Comparison of ENCODE assay signal across 10 cellular contexts in genomic region chr4:76898385-76898692, GRCh38. TPM values are rescaled to one million over a fixed set of nuclear protein-coding genes. Genes with fewer than 3 reads are reported as not detected.
DNase-seq lines count a peak whose midpoint lies in the region; ATAC-seq, FAIRE-seq and TF ChIP-seq lines count a peak whose summit lies in the region.
"Had no signal": no experiment of that assay in that cellular context is flagged by ENCODE, and none has a peak within 500 bp of the region (broad histone marks: within the 10 kb centered on the region; RNA-seq: fewer than 3 reads in every experiment).

No MANE protein-coding gene starts in this region.

- H3K4me3 Mint-ChIP-seq in activated CD4-positive, alpha-beta T cell treated with anti-CD3 and anti-CD28 coated beads, Interleukin-2, amount 10 ng/mL, durations not matched to agents 24 days and 14 days: peak overlapping the region; percentile 8

- H3K27me3 ChIP-seq in GM12878 (replicated peaks in 1 of 2; ENCODE audit: control insufficient read depth in 2 of 2, insufficient read depth in 2 of 2, low read length in 1 of 2) (peaks cover 11 to 12% of the 10 kb centered on the region in 2 experiments), lower lobe of right lung (ENCODE audit: low read depth) (peaks cover 42% of the 10 kb centered on the region), thoracic aorta (replicated peaks; ENCODE audit: insufficient read depth) (no peaks in the 10 kb centered on the region)

- TF ChIP-seq POLR2A in GM12878 (IDR thresholded peaks at IDR 0.05; ENCODE audit: low read depth, low read length): no peak

- H3K27ac ChIP-seq in GM12878 (ENCODE audit: control insufficient read depth, insufficient read depth) (no peak overlapping the region), lower lobe of right lung (no peak overlapping the region), thoracic aorta (no peak overlapping the region)
- H3K27ac ChIP-seq: BLaER1 had no signal

- TF ChIP-seq EP300 in GM12878 (IDR thresholded peaks at IDR 0.05; ENCODE audit: borderline replicate concordance in 1 of 2, control insufficient read depth in 1 of 2, low read depth in 2 of 2, low read length in 2 of 2): no peak

- RAD21 ChIA-PET in GM12878 (lab: Charles Lee; ENCODE audit: unreplicated experiment): no interaction called here

- POLR2A ChIA-PET in GM12878 (lab: Charles Lee): no interaction called here

- no peak for FAIRE-seq in GM12878 (lab: Jason Lieb, UNC)

- intact Hi-C loops in activated CD4-positive, alpha-beta T cell treated with anti-CD3 and anti-CD28 coated beads, Interleukin-2, amount 10 ng/mL, durations not matched to agents 24 days and 14 days (cut with micrococcal nuclease): loop anchor here (5.0 kb wide), 1 partner anchor 54 kb away; no protein-coding TSS in a partner anchor
- intact Hi-C loops in GM12878 (cut with micrococcal nuclease; ENCODE audit: unreplicated experiment): no loop called here
- intact Hi-C loops in lower lobe of right lung (cut with DNase I): no loop called here

- CTCF ChIA-PET in GM12878 (lab: Yijun Ruan, JAX): no interaction called here

- peak overlapping the region; percentile 38; the same call in 1 of the 2 replicates for H3K9ac ChIP-seq in GM12878 (ENCODE audit: control insufficient read depth, insufficient read depth, low read length)
- H3K9ac ChIP-seq: BLaER1 had no signal

- no peaks in the 10 kb centered on the region for H4K20me1 ChIP-seq in GM12878 (ENCODE audit: control insufficient read depth, insufficient read depth)
- H4K20me1 ChIP-seq: BLaER1 had no signal

- no peak overlapping the region for H3K27ac Mint-ChIP-seq in activated CD4-positive, alpha-beta T cell treated with anti-CD3 and anti-CD28 coated beads, Interleukin-2, amount 10 ng/mL, durations not matched to agents 24 days and 14 days

- 13% methylated on average over 14 of the region's 14 CpGs for WGBS in GM12878 (ENCODE audit: insufficient coverage, insufficient replicate concordance, low lambda C conversion rate, missing lambda C conversion rate)

- in situ Hi-C loops in GM12878 (cut with MboI): no loop called here

- H3K36me3 Mint-ChIP-seq in activated CD4-positive, alpha-beta T cell treated with anti-CD3 and anti-CD28 coated beads, Interleukin-2, amount 10 ng/mL, durations not matched to agents 24 days and 14 days (ENCODE audit: low read depth): no peaks in the 10 kb centered on the region

- peak overlapping the region; percentile 53 for H2AFZ ChIP-seq in GM12878 (ENCODE audit: control insufficient read depth, low read depth, low read length)

- H3K79me2 ChIP-seq in GM12878 (ENCODE audit: control insufficient read depth, insufficient read depth, low read length): no peaks in the 10 kb centered on the region

- peaks cover 44% of the 10 kb centered on the region for H3K27me3 Mint-ChIP-seq in activated CD4-positive, alpha-beta T cell treated with anti-CD3 and anti-CD28 coated beads, Interleukin-2, amount 10 ng/mL, durations not matched to agents 24 days and 14 days

- H3K36me3 ChIP-seq in GM12878 (ENCODE audit: control insufficient read depth in 2 of 2, insufficient read depth in 2 of 2, low read length in 1 of 2) (no peaks in the 10 kb centered on the region), lower lobe of right lung (no peaks in the 10 kb centered on the region), thoracic aorta (no peaks in the 10 kb centered on the region)

- no peaks in the 10 kb centered on the region; the same call in 2 of the 3 replicates for H3K9me3 ChIP-seq in GM12878 (replicated peaks; ENCODE audit: control insufficient read depth, insufficient read depth, low read length)
- no peaks in the 10 kb centered on the region for H3K9me3 ChIP-seq in lower lobe of right lung
- no peaks in the 10 kb centered on the region for H3K9me3 ChIP-seq in thoracic aorta

- ATAC-seq in GM12878: no peak
- no peak for ATAC-seq in lower lobe of right lung
- no peak for ATAC-seq in thoracic aorta (ENCODE audit: insufficient number of reproducible peaks, low FRiP score, low read depth)
- no peak for ATAC-seq in GM18519 (IDR thresholded peaks at IDR 0.05; ENCODE audit: low FRiP score, unreplicated experiment)
- no peak for ATAC-seq in GM18873 (IDR thresholded peaks at IDR 0.05; ENCODE audit: low FRiP score, unreplicated experiment)
- ATAC-seq in GM18520 (IDR thresholded peaks at IDR 0.05; ENCODE audit: unreplicated experiment): no peak

- SMC1A ChIA-PET in GM12878 (lab: Charles Lee; ENCODE audit: uncharacterized antibody, unreplicated experiment): no interaction called here

- H3K4me3 ChIP-seq in GM12878 (peak overlapping the region; percentile 67), lower lobe of right lung (peak overlapping the region; percentile 63), thoracic aorta (peak overlapping the region; percentile 77)

- TF ChIP-seq CTCF in GM12878 (IDR thresholded peaks at IDR 0.05 in 2 of 3, conservative IDR thresholded peaks at IDR 0.05 in 1 of 3; ENCODE audit: control insufficient read depth in 2 of 3, extremely low read depth in 1 of 3, insufficient read depth in 1 of 3, low read depth in 3 of 3, low read length in 3 of 3) (no peak), lower lobe of right lung (IDR thresholded peaks at IDR 0.05) (no peak), thoracic aorta (IDR thresholded peaks at IDR 0.05) (no peak)

- H3K4me1 ChIP-seq in GM12878 (ENCODE audit: control insufficient read depth, insufficient read depth, low read length) (no peaks in the 10 kb centered on the region), lower lobe of right lung (peaks cover 18% of the 10 kb centered on the region), thoracic aorta (ENCODE audit: control insufficient read depth in 1 of 2, low read depth in 2 of 2) (peaks cover 0 to 20% of the 10 kb centered on the region in 2 donors)
- H3K4me1 ChIP-seq: BLaER1 had no signal

- no peaks in the 10 kb centered on the region for H3K9me3 Mint-ChIP-seq in activated CD4-positive, alpha-beta T cell treated with anti-CD3 and anti-CD28 coated beads, Interleukin-2, amount 10 ng/mL, durations not matched to agents 24 days and 14 days

- H3K4me2 ChIP-seq in GM12878 (ENCODE audit: control insufficient read depth, insufficient read depth): peak overlapping the region; percentile 92
- H3K4me2 ChIP-seq: BLaER1 had no signal

- BruUV-seq in GM12878 (replicated peaks; lab: Mats Ljungman, UMichigan): no TSS peak

- no peak for DNase-seq in activated CD4-positive, alpha-beta T cell treated with anti-CD3 and anti-CD28 coated beads, Interleukin-2, amount 10 ng/mL, durations not matched to agents 24 days and 14 days
- DNase-seq in activated CD4-positive, alpha-beta T cell treated with anti-CD3 and anti-CD28 coated beads for 4 hours: no peak
- DNase-seq in GM12878 (ENCODE audit: low read depth, low spot score): no peak
- DNase-seq in lower lobe of right lung: no peak
- DNase-seq in thoracic aorta (ENCODE audit: low spot score): no peak
- DNase-seq: hippocampal formation had no signal

- H3K4me1 Mint-ChIP-seq in activated CD4-positive, alpha-beta T cell treated with anti-CD3 and anti-CD28 coated beads, Interleukin-2, amount 10 ng/mL, durations not matched to agents 24 days and 14 days: peaks cover 10% of the 10 kb centered on the region

- TF ChIP-seq RAD21 in GM12878 (IDR thresholded peaks at IDR 0.05; ENCODE audit: insufficient read depth, low read depth, low read length): no peak

TF ChIP-seq in GM12878, 131 proteins besides CTCF, POLR2A, EP300 and RAD21 (continues in another document):
- TF ChIP-seq GABPA (IDR thresholded peaks at IDR 0.05; ENCODE audit: low read depth): peak; percentile 43; the same call in 1 of the 2 replicates

RNA-seq across cellular contexts. Expression of gene SOWAHB, which starts 0.4 kb away (rescaled TPM):
- total RNA-seq in activated CD4-positive, alpha-beta T cell treated with anti-CD3 and anti-CD28 coated beads, Interleukin-2, amount 10 ng/mL, durations not matched to agents 24 days and 14 days: not detected in 2 replicates
- total RNA-seq in GM12878 (2013; cell fraction: nucleolus; rRNA removed): not detected in 2 replicates
- 0.05 and 0.06 TPM in 2 replicates for total RNA-seq in GM12878 (2014; rRNA removed)
- total RNA-seq in GM12878 (2014; rRNA removed; fragmentation: Illumina TruSeq; extraction: Trizol): 0.04 and 0.09 TPM in 2 replicates
- 0.05 and 0.10 TPM in 2 replicates for total RNA-seq in GM12878 (2021)
- polyA plus RNA-seq in GM12878 (2011; ENCODE audit: low read depth): 0.89 TPM
- 0.03 TPM in 1 of 2 replicates, not detected in the other for polyA plus RNA-seq in GM12878 (2011; rRNA removed)
- polyA plus RNA-seq in GM12878 (2011; cell fraction: cytosol; rRNA removed): not detected in 2 replicates
- not detected in 2 replicates for polyA plus RNA-seq in GM12878 (2011; cell fraction: nucleus; rRNA removed)
- polyA plus RNA-seq in GM12878 (2012): 0.92 and 1.3 TPM in 2 replicates
- polyA plus RNA-seq in GM12878 (2014; fragmentation: Illumina TruSeq; extraction: Trizol): 0.01 and 0.06 TPM in 2 replicates
- polyA plus RNA-seq in GM12878 (2014; fragmentation: Nextera tagmentation; extraction: Ambion mirVana): not detected
- polyA plus RNA-seq in GM12878 (2014; rRNA removed): 0.04 and 0.13 TPM in 2 replicates
- not detected for polyA plus RNA-seq in GM12878 (2016; fragmentation: Nextera tagmentation; extraction: Ambion mirVana)
- polyA minus RNA-seq in GM12878 (2011; rRNA and poly(A)+ RNA removed): not detected in 2 replicates
- polyA minus RNA-seq in GM12878 (2011; cell fraction: cytosol; rRNA and poly(A)+ RNA removed): not detected in 2 replicates
- polyA minus RNA-seq in GM12878 (2011; cell fraction: nucleus; rRNA and poly(A)+ RNA removed): not detected in 2 replicates
- 2.4 TPM for total RNA-seq in lower lobe of right lung
- total RNA-seq in thoracic aorta: under 1 TPM in 1 of 2 donors, not detected in 1; 0.27 TPM

RNA-seq across cellular contexts. Expression of gene SEPTIN11, which starts 51.2 kb away (rescaled TPM):
- 15.4 and 17.0 TPM in 2 replicates for total RNA-seq in activated CD4-positive, alpha-beta T cell treated with anti-CD3 and anti-CD28 coated beads, Interleukin-2, amount 10 ng/mL, durations not matched to agents 24 days and 14 days
- 183 and 197 TPM in 2 replicates for total RNA-seq in GM12878 (2013; cell fraction: nucleolus; rRNA removed)
- total RNA-seq in GM12878 (2014; rRNA removed) (62.6 and 74.3 TPM in 2 replicates), GM12878 (2014; rRNA removed; fragmentation: Illumina TruSeq; extraction: Trizol) (156 and 160 TPM in 2 replicates), GM12878 (2021) (89.7 and 99.9 TPM in 2 replicates), lower lobe of right lung (127 TPM), thoracic aorta (100 to 1,000 TPM; 142 to 156 TPM)
- polyA plus RNA-seq in GM12878 (2011; ENCODE audit: low read depth): 32.3 TPM
- polyA plus RNA-seq in GM12878 (2011; rRNA removed) (154 and 201 TPM in 2 replicates), GM12878 (2014; fragmentation: Illumina TruSeq; extraction: Trizol) (89.0 and 102 TPM in 2 replicates), GM12878 (2014; fragmentation: Nextera tagmentation; extraction: Ambion mirVana) (10 to 100 TPM; 24.7 to 27.1 TPM), GM12878 (2014; rRNA removed) (46.7 and 49.4 TPM in 2 replicates), GM12878 (2016; fragmentation: Nextera tagmentation; extraction: Ambion mirVana) (10 to 100 TPM; 93.5 to 93.9 TPM)
- 46.1 and 98.3 TPM in 2 replicates for polyA plus RNA-seq in GM12878 (2011; cell fraction: cytosol; rRNA removed)
- polyA plus RNA-seq in GM12878 (2011; cell fraction: nucleus; rRNA removed): 52.8 and 69.0 TPM in 2 replicates
- 45.7 and 54.2 TPM in 2 replicates for polyA plus RNA-seq in GM12878 (2012)
- 122 and 219 TPM in 2 replicates for polyA minus RNA-seq in GM12878 (2011; rRNA and poly(A)+ RNA removed)
- polyA minus RNA-seq in GM12878 (2011; cell fraction: cytosol; rRNA and poly(A)+ RNA removed): 43.3 and 43.5 TPM in 2 replicates
- 67.1 and 100 TPM in 2 replicates for polyA minus RNA-seq in GM12878 (2011; cell fraction: nucleus; rRNA and poly(A)+ RNA removed)
